In the genomic region with DNA sequence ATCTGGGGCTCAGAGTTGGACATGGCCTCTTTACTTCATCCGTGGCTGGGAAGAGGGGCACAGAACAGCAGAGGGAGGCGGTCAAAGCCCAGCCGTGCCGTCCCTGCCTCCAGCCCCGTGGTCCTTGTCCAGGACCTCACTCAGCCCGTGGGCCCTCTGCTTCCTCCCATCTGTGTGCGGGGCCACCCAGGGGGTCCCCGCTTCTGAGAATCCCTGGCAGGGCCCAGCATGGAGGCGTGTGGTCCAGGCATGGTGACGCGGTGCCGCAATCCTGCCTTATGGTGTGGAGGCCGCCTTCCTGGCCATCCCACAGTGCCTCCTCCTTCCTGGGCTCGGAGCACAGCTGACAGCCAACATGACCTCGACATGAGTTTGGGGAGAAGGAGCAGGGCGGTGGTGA, we compare ENCODE assay signal across 23 cellular contexts.
A peak's percentile ranks its signal among the peaks of the same experiment; 100 is the strongest.
DNase-seq lines count a peak whose midpoint lies in the region; ATAC-seq and TF ChIP-seq lines count a peak whose summit lies in the region.
"Had no signal": no experiment of that assay in that cellular context is flagged by ENCODE, and none has a peak within 500 bp of the region (broad histone marks: within the 10 kb centered on the region; RNA-seq: fewer than 3 reads in every experiment).

No MANE protein-coding gene starts in this region.

- TF ChIP-seq CTCF in CD4-positive, alpha-beta T cell (IDR thresholded peaks at IDR 0.05), result no peak
- TF ChIP-seq CTCF in vagina (IDR thresholded peaks at IDR 0.05), result no peak

- peaks cover 94% of the 10 kb centered on the region for H3K36me3 ChIP-seq in BLaER1
- H3K36me3 ChIP-seq in neuronal stem cell (replicated peaks in 1 of 2; ENCODE audit: control insufficient read depth in 2 of 2, insufficient read depth in 2 of 2, low read length in 2 of 2), result no peaks in the 10 kb centered on the region
- no peaks in the 10 kb centered on the region for H3K36me3 ChIP-seq in vagina
- H3K36me3 ChIP-seq: BE2C, HAP-1 had no signal

- peak overlapping the region; percentile 32 for H3K4me2 ChIP-seq in BLaER1
- H3K4me2 ChIP-seq in neuronal stem cell (ENCODE audit: insufficient read depth, low read length, poor library complexity, severe bottlenecking), result no peak overlapping the region
- H3K4me2 ChIP-seq: A549, GM23338 had no signal

- H4K91ac ChIP-seq in neuronal stem cell (ENCODE audit: low read depth, low read length, poor library complexity), result peak overlapping the region; percentile 44

- H2BK12ac ChIP-seq in neuronal stem cell (ENCODE audit: low read length), result no peak overlapping the region

- H3K79me1 ChIP-seq in neuronal stem cell (ENCODE audit: low read depth, low read length), result no peaks in the 10 kb centered on the region

- WGBS in neuronal stem cell (ENCODE audit: extremely low coverage in 2 of 2, insufficient read length in 2 of 2, insufficient replicate concordance in 1 of 2), 2 donors, result no CpG with 5 or more reads among the region's 16 CpGs

- peak overlapping the region; percentile 82 for H3K18ac ChIP-seq in neuronal stem cell (ENCODE audit: low read length)

- POLR2A ChIA-PET in CD4-positive, alpha-beta T cell (lab: Charles Lee), result interaction anchor here (1.2 kb wide), 1 partner anchor 12 kb away, joined by 3 read pairs; no protein-coding TSS in a partner anchor

- H3K9me3 ChIP-seq in BLaER1, result peaks cover 22% of the 10 kb centered on the region
- no peaks in the 10 kb centered on the region for H3K9me3 ChIP-seq in T-helper 17 cell (ENCODE audit: control insufficient read depth, low read length, poor library complexity, severe bottlenecking)
- H3K9me3 ChIP-seq in neuronal stem cell (replicated peaks in 1 of 2; ENCODE audit: control insufficient read depth in 2 of 2, insufficient read depth in 1 of 2, low read depth in 1 of 2, low read length in 2 of 2), result peaks cover 0 to 6% of the 10 kb centered on the region in 2 donors
- no peaks in the 10 kb centered on the region for H3K9me3 ChIP-seq in CD4-positive, alpha-beta T cell (ENCODE audit: control insufficient read depth, low read length)
- no peaks in the 10 kb centered on the region for H3K9me3 ChIP-seq in vagina
- H3K9me3 ChIP-seq: BE2C, HAP-1 had no signal

- H2BK5ac ChIP-seq in neuronal stem cell (ENCODE audit: low read length), result no peak overlapping the region

- no peak overlapping the region for H3K23ac ChIP-seq in neuronal stem cell (ENCODE audit: low read depth, low read length, poor library complexity)

- H3K4me3 ChIP-seq in BLaER1 (no peak overlapping the region), neuronal stem cell (ENCODE audit: low read length in 2 of 2) (no peak overlapping the region), vagina (no peak overlapping the region)
- H3K4me3 ChIP-seq: A549, GM23338, HAP-1 had no signal

- H3K27ac Mint-ChIP-seq in T-helper 17 cell, result peak overlapping the region; percentile 49
- H3K27ac Mint-ChIP-seq in dendritic cell treated with granulocyte-macrophage colony-stimulating factor and Interleukin-4, amounts not matched to agents 40 ng/mL and 50 ng/mL, for 4 days, result peak overlapping the region; percentile 23
- H3K27ac Mint-ChIP-seq in CD4-positive, alpha-beta T cell, result no peak overlapping the region
- H3K27ac Mint-ChIP-seq: GM23338, HFFc6 had no signal

- DNase-seq in T-helper 17 cell, result no peak
- no peak for DNase-seq in neuronal stem cell (ENCODE audit: low spot score)
- DNase-seq in 8988T, result no peak
- no peak for DNase-seq in CD4-positive, alpha-beta T cell
- no peak for DNase-seq in vagina (ENCODE audit: extremely low spot score in 2 of 2)
- DNase-seq: ACHN; AML-193; BE2C; Calu3; CD4-positive, alpha-beta memory T cell; COR-L47; DMS53; DMS79 treated with DMSO at 0.1 percent for 48 hours; GF-D8; HFFc6 had no signal

- H2BK15ac ChIP-seq in neuronal stem cell (ENCODE audit: low read length), result no peak overlapping the region

- 0 out of 2 replicates have a peak overlapping the region, but pooled peaks have one; percentile 18 for H3K9ac ChIP-seq in BLaER1
- peak overlapping the region; percentile 67 for H3K9ac ChIP-seq in neuronal stem cell (ENCODE audit: low read depth, low read length, poor library complexity)

- H2AFZ ChIP-seq in neuronal stem cell (ENCODE audit: low read length), result no peak overlapping the region
- H2AFZ ChIP-seq: GM23338 had no signal

- H3K27me3 Mint-ChIP-seq in T-helper 17 cell, result no peaks in the 10 kb centered on the region
- no peaks in the 10 kb centered on the region for H3K27me3 Mint-ChIP-seq in dendritic cell treated with granulocyte-macrophage colony-stimulating factor and Interleukin-4, amounts not matched to agents 40 ng/mL and 50 ng/mL, for 4 days
- H3K27me3 Mint-ChIP-seq in CD4-positive, alpha-beta T cell, result no peaks in the 10 kb centered on the region
- H3K27me3 Mint-ChIP-seq: CD4-positive, alpha-beta memory T cell had no signal

- peak overlapping the region; percentile 99 for H3K14ac ChIP-seq in neuronal stem cell (ENCODE audit: low read length)

- ATAC-seq in T-helper 17 cell, result no peak
- ATAC-seq in CD4-positive, alpha-beta T cell (ENCODE audit: poor library complexity), result no peak
- ATAC-seq in HG02610 (IDR thresholded peaks at IDR 0.05; ENCODE audit: unreplicated experiment), result no peak
- ATAC-seq: A549, GM23338 had no signal

- no peak overlapping the region for H4K8ac ChIP-seq in neuronal stem cell (ENCODE audit: low read depth, low read length)

- H3K9me3 Mint-ChIP-seq in dendritic cell treated with granulocyte-macrophage colony-stimulating factor and Interleukin-4, amounts not matched to agents 40 ng/mL and 50 ng/mL, for 4 days, result peaks cover 9% of the 10 kb centered on the region
- no peaks in the 10 kb centered on the region for H3K9me3 Mint-ChIP-seq in CD4-positive, alpha-beta T cell
- H3K9me3 Mint-ChIP-seq: CD4-positive, alpha-beta memory T cell had no signal

- CTCF ChIA-PET in CD4-positive, alpha-beta T cell (lab: Charles Lee), result no interaction called here

- peak overlapping the region; percentile 59 for H3K27ac ChIP-seq in BLaER1
- H3K27ac ChIP-seq in neuronal stem cell (replicated peaks; ENCODE audit: low read length), result no peak overlapping the region
- no peak overlapping the region for H3K27ac ChIP-seq in CD4-positive, alpha-beta T cell (ENCODE audit: low read depth, low read length)
- H3K27ac ChIP-seq in vagina, result no peak overlapping the region
- H3K27ac ChIP-seq: 22Rv1, A549, C4-2B had no signal

- peak overlapping the region; percentile 81 for H2BK120ac ChIP-seq in neuronal stem cell (ENCODE audit: low read depth, low read length)

- intact Hi-C loops in dendritic cell treated with granulocyte-macrophage colony-stimulating factor and Interleukin-4, amounts not matched to agents 40 ng/mL and 50 ng/mL, for 4 days (cut with micrococcal nuclease), result no loop called here
- intact Hi-C loops in CD4-positive, alpha-beta T cell (cut with DNase I, micrococcal nuclease), result no loop called here
- intact Hi-C loops in vagina (cut with DNase I), result loop anchor here (10.0 kb wide), 1 partner anchor 59 kb away; no protein-coding TSS in a partner anchor

- H3K4me1 ChIP-seq in BLaER1 (peaks cover 21% of the 10 kb centered on the region), neuronal stem cell (ENCODE audit: control insufficient read depth in 2 of 2, insufficient read depth in 1 of 2, low read depth in 1 of 2, low read length in 2 of 2) (no peaks in the 10 kb centered on the region), vagina (no peaks in the 10 kb centered on the region)
- H3K4me1 ChIP-seq: BE2C, HAP-1 had no signal

- peaks cover 33% of the 10 kb centered on the region for H4K20me1 ChIP-seq in BLaER1

- H3K4me1 Mint-ChIP-seq in T-helper 17 cell, result peaks cover 15% of the 10 kb centered on the region
- peaks cover 31% of the 10 kb centered on the region for H3K4me1 Mint-ChIP-seq in dendritic cell treated with granulocyte-macrophage colony-stimulating factor and Interleukin-4, amounts not matched to agents 40 ng/mL and 50 ng/mL, for 4 days (ENCODE audit: low read depth)
- H3K4me1 Mint-ChIP-seq in CD4-positive, alpha-beta T cell (ENCODE audit: low read depth), result peaks cover 20% of the 10 kb centered on the region

- H3K4ac ChIP-seq in neuronal stem cell (ENCODE audit: low read length), result peak overlapping the region; percentile 89

- H2AK5ac ChIP-seq in neuronal stem cell (ENCODE audit: low read depth, low read length), result no peak overlapping the region

- H3K27me3 ChIP-seq in BLaER1, result no peaks in the 10 kb centered on the region
- H3K27me3 ChIP-seq in neuronal stem cell (ENCODE audit: control insufficient read depth in 3 of 3, insufficient read depth in 3 of 3, low read depth in 1 of 3, low read length in 3 of 3), result no peaks in the 10 kb centered on the region
- H3K27me3 ChIP-seq in CD4-positive, alpha-beta T cell (ENCODE audit: control insufficient read depth, insufficient read depth, low read length), result no peaks in the 10 kb centered on the region
- H3K27me3 ChIP-seq in vagina, result no peaks in the 10 kb centered on the region
- H3K27me3 ChIP-seq: BE2C had no signal

- H3K4me3 Mint-ChIP-seq in T-helper 17 cell, result no peak overlapping the region
- H3K4me3 Mint-ChIP-seq in dendritic cell treated with granulocyte-macrophage colony-stimulating factor and Interleukin-4, amounts not matched to agents 40 ng/mL and 50 ng/mL, for 4 days, result no peak overlapping the region
- H3K4me3 Mint-ChIP-seq in CD4-positive, alpha-beta T cell, result no peak overlapping the region
- H3K4me3 Mint-ChIP-seq: CD4-positive, alpha-beta memory T cell; GM23338; HFFc6 had no signal

- H3K36me3 Mint-ChIP-seq in T-helper 17 cell (ENCODE audit: low read depth), result peaks cover 7% of the 10 kb centered on the region
- peaks cover 75% of the 10 kb centered on the region for H3K36me3 Mint-ChIP-seq in dendritic cell treated with granulocyte-macrophage colony-stimulating factor and Interleukin-4, amounts not matched to agents 40 ng/mL and 50 ng/mL, for 4 days (ENCODE audit: low read depth)
- peaks cover 59% of the 10 kb centered on the region for H3K36me3 Mint-ChIP-seq in CD4-positive, alpha-beta T cell (ENCODE audit: low read depth)

- no peak for TF ChIP-seq POLR2A in vagina (IDR thresholded peaks at IDR 0.05)
